In the genomic region with DNA sequence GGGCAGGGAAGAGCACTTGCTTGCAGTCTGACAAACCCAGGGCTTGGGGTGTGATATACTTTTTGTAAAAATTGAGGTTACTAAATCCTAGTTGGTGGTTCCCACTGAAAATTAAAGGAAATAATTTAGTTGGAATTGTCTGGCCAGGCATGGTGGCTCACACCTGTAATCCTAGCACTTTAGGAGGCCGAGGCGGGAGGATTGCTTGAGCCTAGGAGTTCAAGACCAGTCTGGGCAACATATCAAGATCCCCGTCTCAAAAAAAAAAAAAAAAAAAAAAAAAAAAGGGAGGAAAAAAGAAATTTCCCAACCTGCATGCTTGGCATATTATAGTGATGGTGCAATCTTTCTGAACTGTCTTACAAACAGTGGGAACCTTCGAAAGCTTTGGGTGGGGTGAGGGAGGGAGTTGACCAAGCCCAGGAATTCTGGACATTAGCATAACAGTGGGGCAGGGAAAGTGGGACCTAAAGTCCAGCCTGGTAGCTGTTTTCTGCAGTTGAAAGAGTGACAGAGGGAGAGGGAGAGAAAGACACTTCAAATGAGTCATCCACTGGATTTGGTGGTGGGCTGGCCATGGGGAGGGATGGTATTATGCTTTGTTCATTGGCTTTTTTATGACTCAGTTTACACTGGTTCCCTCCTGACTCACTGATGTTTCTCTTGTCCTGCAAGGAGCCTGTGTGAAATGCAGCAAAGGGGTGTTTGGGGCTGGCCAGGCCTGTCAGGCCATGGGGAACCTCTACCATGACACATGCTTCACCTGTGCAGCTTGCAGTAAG, we compare ENCODE assay signal across 12 cellular contexts.
DNase-seq lines count a peak whose midpoint lies in the region; ATAC-seq and TF ChIP-seq lines count a peak whose summit lies in the region.
"Had no signal": no experiment of that assay in that cellular context is flagged by ENCODE, and none has a peak within 500 bp of the region (broad histone marks: within the 10 kb centered on the region; RNA-seq: fewer than 3 reads in every experiment).

No MANE protein-coding gene starts in this region.

- no peak overlapping the region for H3K4me3 ChIP-seq in astrocyte of the spinal cord (ENCODE audit: low read depth, low read length)
- H3K4me3 ChIP-seq: BLaER1 treated with 17β-estradiol and CSF1 and Interleukin-3, amounts not matched to agents 10 nM and 100 nM had no signal

- H3K4me3 Mint-ChIP-seq in stimulated activated naive CD8-positive, alpha-beta T cell treated with anti-CD3 and anti-CD28 coated beads, Interleukin-15, amount 100 ng/mL, for 72 hours: no peak overlapping the region
- H3K4me3 Mint-ChIP-seq: nephron progenitor cell had no signal

- ATAC-seq in stimulated activated naive CD8-positive, alpha-beta T cell treated with anti-CD3 and anti-CD28 coated beads, Interleukin-15, amount 100 ng/mL, for 72 hours: no peak
- ATAC-seq in stimulated activated naive CD8-positive, alpha-beta T cell treated with anti-CD3 and anti-CD28 coated beads, Interleukin-15, Interleukin-2, amounts not matched to agents 100 U/mL and 50 U/mL, for 24 hours: no peak
- no peak for ATAC-seq in HG02981 (IDR thresholded peaks at IDR 0.05; ENCODE audit: unreplicated experiment)

- DNase-seq in stimulated activated naive CD8-positive, alpha-beta T cell treated with anti-CD3 and anti-CD28 coated beads, Interleukin-15, amount 100 ng/mL, for 72 hours: no peak
- DNase-seq in stimulated activated naive CD8-positive, alpha-beta T cell treated with anti-CD3 and anti-CD28 coated beads, Interleukin-15, Interleukin-2, amounts not matched to agents 100 U/mL and 50 U/mL, for 24 hours: no peak
- DNase-seq in astrocyte of the spinal cord (ENCODE audit: low read depth, low spot score) (peak; percentile 63), iPS-NIHi7 (ENCODE audit: extremely low spot score) (peak; percentile 71), putamen (ENCODE audit: low spot score) (no peak), NCI-H748 (lab: John Stamatoyannopoulos, UW; ENCODE audit: unreplicated experiment) (no peak), GDM1 (lab: John Stamatoyannopoulos, UW) (no peak)
- DNase-seq: NCI-H1105, nephron progenitor cell, SIG-M5 had no signal

- no peaks in the 10 kb centered on the region for H3K9me3 Mint-ChIP-seq in stimulated activated naive CD8-positive, alpha-beta T cell treated with anti-CD3 and anti-CD28 coated beads, Interleukin-15, amount 100 ng/mL, for 72 hours
- H3K9me3 Mint-ChIP-seq: nephron progenitor cell had no signal

- no peaks in the 10 kb centered on the region for H3K27me3 Mint-ChIP-seq in stimulated activated naive CD8-positive, alpha-beta T cell treated with anti-CD3 and anti-CD28 coated beads, Interleukin-15, amount 100 ng/mL, for 72 hours

- H3K4me1 Mint-ChIP-seq in stimulated activated naive CD8-positive, alpha-beta T cell treated with anti-CD3 and anti-CD28 coated beads, Interleukin-15, amount 100 ng/mL, for 72 hours: peaks cover 21% of the 10 kb centered on the region

- in situ Hi-C loops in astrocyte of the spinal cord (cut with HindIII; ENCODE audit: low sequenced_read_pairs): no loop called here

- no peak for TF ChIP-seq CTCF in astrocyte of the spinal cord (IDR thresholded peaks at IDR 0.05; ENCODE audit: low read depth, low read length)

- peak overlapping the region; percentile 19 to 30 for H3K27ac Mint-ChIP-seq in stimulated activated naive CD8-positive, alpha-beta T cell treated with anti-CD3 and anti-CD28 coated beads, Interleukin-15, amount 100 ng/mL, for 72 hours

Comparison
In these comparisons a context has a peak if more than half of its experiments do, and no peak if none do; other contexts are left out.
1. DNase-seq: peak in astrocyte of the spinal cord (single experiment) and iPS-NIHi7 (single experiment); none in stimulated activated naive CD8-positive, alpha-beta T cell treated with anti-CD3 and anti-CD28 coated beads, Interleukin-15, amount 100 ng/mL, for 72 hours (0 of 2), stimulated activated naive CD8-positive, alpha-beta T cell treated with anti-CD3 and anti-CD28 coated beads, Interleukin-15, Interleukin-2, amounts not matched to agents 100 U/mL and 50 U/mL, for 24 hours (single experiment), putamen (single experiment), NCI-H748 (single experiment) and GDM1 (single experiment).